10 cellular contexts compared by ENCODE assay signal in the genomic region with DNA sequence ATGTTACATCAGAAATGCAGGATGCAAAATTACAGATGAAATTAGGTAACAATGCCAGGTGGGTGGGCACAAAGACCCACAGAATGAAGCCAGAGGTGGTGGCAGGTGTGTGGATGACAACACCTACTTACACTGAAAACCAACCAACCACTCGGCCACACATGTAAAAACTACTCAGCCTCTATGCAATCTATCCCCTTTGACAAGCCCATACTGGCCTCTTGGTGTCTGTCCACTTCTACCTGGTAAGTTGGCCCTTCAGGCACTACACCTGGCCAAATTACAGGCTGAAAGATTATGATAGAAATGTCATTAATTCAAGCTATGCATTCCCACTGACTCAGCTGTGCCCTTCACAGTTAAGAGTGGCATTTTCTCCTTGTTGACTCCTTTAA. TPM values are rescaled to one million over a fixed set of nuclear protein-coding genes. Genes with fewer than 3 reads are reported as not detected.
DNase-seq lines count a peak whose midpoint lies in the region; ATAC-seq and TF ChIP-seq lines count a peak whose summit lies in the region.
"Had no signal": no experiment of that assay in that cellular context is flagged by ENCODE, and none has a peak within 500 bp of the region (broad histone marks: within the 10 kb centered on the region; RNA-seq: fewer than 3 reads in every experiment).

No MANE protein-coding gene starts in this region.

- CTCF ChIA-PET in HEK293 (lab: Yijun Ruan, JAX), result interaction anchor here (0.6 to 2.2 kb wide), 6 partner anchors 9 to 104 kb away, joined by 3 to 6 read pairs (median 4); no protein-coding TSS in a partner anchor
- CTCF ChIA-PET in naive thymus-derived CD4-positive, alpha-beta T cell (lab: Charles Lee), result no interaction called here

- H3K9ac ChIP-seq in BLaER1, result no peak overlapping the region; the same call in 1 of the 2 replicates

- H3K27ac ChIP-seq in BLaER1 (0 out of 2 replicates have a peak overlapping the region, but pooled peaks have one; percentile 23), HEK293 (ENCODE audit: extremely low read depth, low read depth, low read length) (peak overlapping the region; percentile 47; the same call in 1 of the 2 replicates)
- H3K27ac ChIP-seq in naive thymus-derived CD4-positive, alpha-beta T cell (ENCODE audit: low read depth, low read length), result no peak overlapping the region

- POLR2A ChIA-PET in HEK293 (lab: Yijun Ruan, JAX), result interaction anchor here (0.8 kb wide), 1 partner anchor 10 kb away, joined by 3 read pairs; no protein-coding TSS in a partner anchor
- POLR2A ChIA-PET in naive thymus-derived CD4-positive, alpha-beta T cell (lab: Charles Lee), result interaction anchor here (0.6 kb wide), 2 partner anchors 106 to 287 kb away, joined by 3 to 4 read pairs; no protein-coding TSS in a partner anchor

- H3K36me3 ChIP-seq in BLaER1 (peaks cover 28% of the 10 kb centered on the region), HEK293 (ENCODE audit: control insufficient read depth in 2 of 2, insufficient read depth in 1 of 2, low read length in 2 of 2) (peaks cover 0 to 4% of the 10 kb centered on the region in 2 experiments; a peak in 1 of 3 replicates)
- no peaks in the 10 kb centered on the region for H3K36me3 ChIP-seq in naive thymus-derived CD4-positive, alpha-beta T cell (ENCODE audit: control insufficient read depth in 2 of 3, insufficient read depth in 3 of 3, low read length in 3 of 3)

- TF ChIP-seq CTCF in HEK293 (tag by site-specific recombination; IDR thresholded peaks at IDR 0.05) (no peak), GM13976 (IDR thresholded peaks at IDR 0.05; ENCODE audit: borderline replicate concordance, control extremely low read depth, extremely low read depth, insufficient read depth, missing control alignments) (no peak)

- peaks cover 81% of the 10 kb centered on the region for H3K4me1 Mint-ChIP-seq in activated naive CD8-positive, alpha-beta T cell treated with anti-CD3 and anti-CD28 coated beads for 36 hours
- peaks cover 71 to 96% (median 90%) of the 10 kb centered on the region in 7 donors for H3K4me1 Mint-ChIP-seq in naive thymus-derived CD4-positive, alpha-beta T cell

- H3K9me3 ChIP-seq in BLaER1 (no peaks in the 10 kb centered on the region), HEK293 (ENCODE audit: control insufficient read depth, insufficient read depth, low read depth, low read length) (no peaks in the 10 kb centered on the region)
- H3K9me3 ChIP-seq in naive thymus-derived CD4-positive, alpha-beta T cell (ENCODE audit: control insufficient read depth in 2 of 3, low read length in 3 of 3), result no peaks in the 10 kb centered on the region

- peaks cover 3% of the 10 kb centered on the region for H3K36me3 Mint-ChIP-seq in activated naive CD8-positive, alpha-beta T cell treated with anti-CD3 and anti-CD28 coated beads for 36 hours
- no peaks in the 10 kb centered on the region for H3K36me3 Mint-ChIP-seq in naive thymus-derived CD4-positive, alpha-beta T cell

- H3K27me3 Mint-ChIP-seq in activated naive CD8-positive, alpha-beta T cell treated with anti-CD3 and anti-CD28 coated beads for 36 hours, result no peaks in the 10 kb centered on the region
- no peaks in the 10 kb centered on the region for H3K27me3 Mint-ChIP-seq in naive thymus-derived CD4-positive, alpha-beta T cell

- H3K4me3 ChIP-seq in BLaER1 (no peak overlapping the region), HEK293 (ENCODE audit: low read depth, low read length) (no peak overlapping the region)
- H3K4me3 ChIP-seq in naive thymus-derived CD4-positive, alpha-beta T cell (ENCODE audit: low read length), result no peak overlapping the region

- H3K4me2 ChIP-seq in BLaER1, result peak overlapping the region; percentile 86

- peak overlapping the region; percentile 76 for H3K27ac Mint-ChIP-seq in activated naive CD8-positive, alpha-beta T cell treated with anti-CD3 and anti-CD28 coated beads for 36 hours
- H3K27ac Mint-ChIP-seq in naive thymus-derived CD4-positive, alpha-beta T cell, result peak overlapping the region in 8 of 9 donors; percentile 64 to 90 (median 84)

- no peak for DNase-seq in activated naive CD8-positive, alpha-beta T cell treated with anti-CD3 and anti-CD28 coated beads for 36 hours
- no peak for DNase-seq in naive thymus-derived CD4-positive, alpha-beta T cell
- DNase-seq in SIG-M5 treated with dmso at 0.1 percent for 504 hours (lab: John Stamatoyannopoulos, UW; ENCODE audit: unreplicated experiment), result no peak
- no peak for DNase-seq in superior temporal gyrus (ENCODE audit: extremely low spot score)
- no peak for DNase-seq in DMS153 (lab: John Stamatoyannopoulos, UW)
- DNase-seq in GM13976 (ENCODE audit: low spot score), result no peak
- DNase-seq: stimulated activated CD4-positive, alpha-beta T cell treated with anti-CD3 and anti-CD28 coated beads, Interleukin-4, amount 100 ng/mL, for 24 hours had no signal

- H3K9me3 Mint-ChIP-seq in activated naive CD8-positive, alpha-beta T cell treated with anti-CD3 and anti-CD28 coated beads for 36 hours, result no peaks in the 10 kb centered on the region
- no peaks in the 10 kb centered on the region for H3K9me3 Mint-ChIP-seq in naive thymus-derived CD4-positive, alpha-beta T cell

- H3K4me1 ChIP-seq in BLaER1 (peaks cover 100% of the 10 kb centered on the region), HEK293 (ENCODE audit: control insufficient read depth, insufficient read depth, low read length) (peaks cover 43% of the 10 kb centered on the region)
- peaks cover 68 to 77% of the 10 kb centered on the region in 2 donors for H3K4me1 ChIP-seq in naive thymus-derived CD4-positive, alpha-beta T cell (ENCODE audit: control insufficient read depth in 2 of 2, insufficient read depth in 2 of 2, low read length in 2 of 2)

- ATAC-seq in naive thymus-derived CD4-positive, alpha-beta T cell, result no peak

- peaks cover 100% of the 10 kb centered on the region for H4K20me1 ChIP-seq in BLaER1

- H3K4me3 Mint-ChIP-seq in activated naive CD8-positive, alpha-beta T cell treated with anti-CD3 and anti-CD28 coated beads for 36 hours, result no peak overlapping the region
- peak overlapping the region in 8 of 10 donors; percentile 16 to 73 (median 56) for H3K4me3 Mint-ChIP-seq in naive thymus-derived CD4-positive, alpha-beta T cell

- intact Hi-C loops in naive thymus-derived CD4-positive, alpha-beta T cell (cut with micrococcal nuclease), result no loop called here

- in situ Hi-C loops in GM13976 (cut with MboI; ENCODE audit: low sequenced_read_pairs, unreplicated experiment), result no loop called here

- H3K27me3 ChIP-seq in BLaER1, result no peaks in the 10 kb centered on the region
- H3K27me3 ChIP-seq in naive thymus-derived CD4-positive, alpha-beta T cell (ENCODE audit: control insufficient read depth in 2 of 2, insufficient read depth in 2 of 2, low read length in 2 of 2), result no peaks in the 10 kb centered on the region

TF ChIP-seq in HEK293, 187 proteins besides CTCF, POLR2A, EP300 and RAD21:
- TF ChIP-seq, protein P1, sequence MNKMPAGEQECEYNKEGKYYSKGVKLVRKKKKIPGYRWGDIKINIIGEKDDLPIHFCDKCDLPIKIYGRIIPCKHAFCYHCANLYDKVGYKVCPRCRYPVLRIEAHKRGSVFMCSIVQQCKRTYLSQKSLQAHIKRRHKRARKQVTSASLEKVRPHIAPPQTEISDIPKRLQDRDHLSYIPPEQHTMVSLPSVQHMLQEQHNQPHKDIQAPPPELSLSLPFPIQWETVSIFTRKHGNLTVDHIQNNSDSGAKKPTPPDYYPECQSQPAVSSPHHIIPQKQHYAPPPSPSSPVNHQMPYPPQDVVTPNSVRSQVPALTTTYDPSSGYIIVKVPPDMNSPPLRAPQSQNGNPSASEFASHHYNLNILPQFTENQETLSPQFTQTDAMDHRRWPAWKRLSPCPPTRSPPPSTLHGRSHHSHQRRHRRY (tag by site-specific recombination; IDR thresholded peaks at IDR 0.05), result no peak
- TF ChIP-seq, protein P2, sequence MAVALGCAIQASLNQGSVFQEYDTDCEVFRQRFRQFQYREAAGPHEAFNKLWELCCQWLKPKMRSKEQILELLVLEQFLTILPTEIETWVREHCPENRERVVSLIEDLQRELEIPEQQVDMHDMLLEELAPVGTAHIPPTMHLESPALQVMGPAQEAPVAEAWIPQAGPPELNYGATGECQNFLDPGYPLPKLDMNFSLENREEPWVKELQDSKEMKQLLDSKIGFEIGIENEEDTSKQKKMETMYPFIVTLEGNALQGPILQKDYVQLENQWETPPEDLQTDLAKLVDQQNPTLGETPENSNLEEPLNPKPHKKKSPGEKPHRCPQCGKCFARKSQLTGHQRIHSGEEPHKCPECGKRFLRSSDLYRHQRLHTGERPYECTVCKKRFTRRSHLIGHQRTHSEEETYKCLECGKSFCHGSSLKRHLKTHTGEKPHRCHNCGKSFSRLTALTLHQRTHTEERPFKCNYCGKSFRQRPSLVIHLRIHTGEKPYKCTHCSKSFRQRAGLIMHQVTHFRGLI (tag by site-specific recombination; IDR thresholded peaks at IDR 0.05), result no peak
- no peak for TF ChIP-seq ZNF629 (tag by site-specific recombination; IDR thresholded peaks at IDR 0.05)
- no peak for TF ChIP-seq BCL11B (tag by site-specific recombination; IDR thresholded peaks at IDR 0.05; ENCODE audit: low read depth)
- TF ChIP-seq, protein P3, sequence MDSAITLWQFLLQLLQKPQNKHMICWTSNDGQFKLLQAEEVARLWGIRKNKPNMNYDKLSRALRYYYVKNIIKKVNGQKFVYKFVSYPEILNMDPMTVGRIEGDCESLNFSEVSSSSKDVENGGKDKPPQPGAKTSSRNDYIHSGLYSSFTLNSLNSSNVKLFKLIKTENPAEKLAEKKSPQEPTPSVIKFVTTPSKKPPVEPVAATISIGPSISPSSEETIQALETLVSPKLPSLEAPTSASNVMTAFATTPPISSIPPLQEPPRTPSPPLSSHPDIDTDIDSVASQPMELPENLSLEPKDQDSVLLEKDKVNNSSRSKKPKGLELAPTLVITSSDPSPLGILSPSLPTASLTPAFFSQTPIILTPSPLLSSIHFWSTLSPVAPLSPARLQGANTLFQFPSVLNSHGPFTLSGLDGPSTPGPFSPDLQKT (IDR thresholded peaks at IDR 0.05; ENCODE audit: borderline replicate concordance, low read depth, low read length), result no peak
- no peak for TF ChIP-seq ZFHX2 (tag by site-specific recombination; conservative IDR thresholded peaks at IDR 0.05)
- TF ChIP-seq EGR2 (tag by site-specific recombination; IDR thresholded peaks at IDR 0.05; ENCODE audit: low read depth), result no peak
- no peak for TF ChIP-seq ZNF155 (tag by site-specific recombination; IDR thresholded peaks at IDR 0.05)
- TF ChIP-seq ZNF654 (tag by site-specific recombination; IDR thresholded peaks at IDR 0.05; ENCODE audit: low read depth), result no peak
- TF ChIP-seq ZNF266 (tag by site-specific recombination; IDR thresholded peaks at IDR 0.05; ENCODE audit: low read depth), result no peak
- no peak for TF ChIP-seq ZNF558 (tag by site-specific recombination; IDR thresholded peaks at IDR 0.05)

RNA-seq across cellular contexts. Expression of a gene that starts 50.0 kb away (rescaled TPM):
- total RNA-seq in activated naive CD8-positive, alpha-beta T cell treated with anti-CD3 and anti-CD28 coated beads for 36 hours, result 100 to 1,000 TPM; 110 to 113 TPM
- 100 to 1,000 TPM; 104 to 168 (median 128) TPM for total RNA-seq in naive thymus-derived CD4-positive, alpha-beta T cell
- polyA plus RNA-seq in naive thymus-derived CD4-positive, alpha-beta T cell, result 10 to 100 TPM; 10.5 to 19.8 TPM

RNA-seq across cellular contexts. Expression of a gene that starts 50.1 kb away (rescaled TPM):
- total RNA-seq in activated naive CD8-positive, alpha-beta T cell treated with anti-CD3 and anti-CD28 coated beads for 36 hours, result not detected
- total RNA-seq in naive thymus-derived CD4-positive, alpha-beta T cell, result under 1 TPM in 2 of 5 experiments, not detected in 3; 0.32 to 0.42 TPM
- polyA plus RNA-seq in naive thymus-derived CD4-positive, alpha-beta T cell, result not detected
- total RNA-seq: glomerular endothelial cell had no signal
